In the genomic region with DNA sequence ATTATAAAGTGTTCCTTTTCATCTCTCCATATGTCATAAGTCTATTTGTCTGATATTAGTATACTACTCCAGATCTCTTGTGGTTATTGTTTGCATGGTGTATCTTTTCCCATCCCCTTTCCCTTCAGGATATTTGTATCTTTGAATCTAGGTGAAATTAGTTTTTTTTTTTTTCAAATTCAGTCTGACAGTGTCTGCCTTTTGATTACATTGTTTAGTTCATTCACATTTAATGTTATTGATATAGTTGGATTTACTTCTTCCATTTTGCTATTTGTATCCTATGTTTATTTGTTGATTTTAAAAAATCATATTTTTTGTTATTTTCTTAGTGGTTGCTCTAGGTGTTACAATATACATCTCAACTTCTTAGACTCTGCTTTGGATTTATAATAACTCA, we compare ENCODE assay signal across 35 cellular contexts.
"Had no signal": no experiment of that assay in that cellular context is flagged by ENCODE, and none has a peak within 500 bp of the region (broad histone marks: within the 10 kb centered on the region; RNA-seq: fewer than 3 reads in every experiment).

No MANE protein-coding gene starts in this region.

- H3K27ac Mint-ChIP-seq: activated CD4-positive, alpha-beta memory T cell treated with anti-CD3 and anti-CD28 coated beads for 36 hours; activated CD4-positive, alpha-beta T cell treated with anti-CD3 and anti-CD28 coated beads for 36 hours; activated CD4-positive, alpha-beta T cell treated with anti-CD3 and anti-CD28 coated beads, Interleukin-2, amount 10 ng/mL, durations not matched to agents 24 days and 14 days; activated CD8-positive, alpha-beta memory T cell treated with anti-CD3 and anti-CD28 coated beads, Interleukin-2, amount 10 ng/mL, durations not matched to agents 7 days and 5 days; activated CD8-positive, alpha-beta T cell treated with anti-CD3 and anti-CD28 coated beads, Interleukin-2, amount 10 ng/mL, durations not matched to agents 7 days and 5 days; activated naive CD8-positive, alpha-beta T cell; activated T-helper 17 cell treated with anti-CD3 and anti-CD28 coated beads, Interleukin-2, amount 50 U/mL, for 72 hours; dendritic cell treated with granulocyte-macrophage colony-stimulating factor and Interleukin-4, amounts not matched to agents 40 ng/mL and 50 ng/mL, for 4 days; endodermal cell; T-cell; T-helper 1 cell treated with Interleukin-12 subunit alpha and Interleukin-12 subunit beta and Interleukin-4 antibody, amounts not matched to agents 30 μg/mL and 1 μg/mL, for 36 hours; T-helper 2 cell treated with Interferon-gamma antibody and Interleukin-4, amounts not matched to agents 5 μg/mL and 100 μg/mL, for 36 hours had no signal

- H3K36me3 Mint-ChIP-seq: activated CD4-positive, alpha-beta memory T cell treated with anti-CD3 and anti-CD28 coated beads for 36 hours; activated CD8-positive, alpha-beta memory T cell treated with anti-CD3 and anti-CD28 coated beads, Interleukin-2, amount 10 ng/mL, durations not matched to agents 7 days and 5 days had no signal

- ATAC-seq: activated CD4-positive, alpha-beta T cell treated with anti-CD3 and anti-CD28 coated beads for 36 hours; activated CD8-positive, alpha-beta memory T cell treated with anti-CD3 and anti-CD28 coated beads, Interleukin-2, amount 10 ng/mL, durations not matched to agents 7 days and 5 days; activated CD8-positive, alpha-beta T cell treated with anti-CD3 and anti-CD28 coated beads, Interleukin-2, amount 10 ng/mL, durations not matched to agents 7 days and 5 days; activated T-helper 17 cell treated with anti-CD3 and anti-CD28 coated beads, Interleukin-2, amount 50 U/mL, for 72 hours; T-cell had no signal

- H3K4me3 Mint-ChIP-seq: activated CD4-positive, alpha-beta memory T cell treated with anti-CD3 and anti-CD28 coated beads for 36 hours; activated CD4-positive, alpha-beta T cell treated with anti-CD3 and anti-CD28 coated beads for 36 hours; activated CD4-positive, alpha-beta T cell treated with anti-CD3 and anti-CD28 coated beads, Interleukin-2, amount 10 ng/mL, durations not matched to agents 24 days and 14 days; activated CD8-positive, alpha-beta memory T cell treated with anti-CD3 and anti-CD28 coated beads, Interleukin-2, amount 10 ng/mL, durations not matched to agents 7 days and 5 days; activated CD8-positive, alpha-beta T cell treated with anti-CD3 and anti-CD28 coated beads, Interleukin-2, amount 10 ng/mL, durations not matched to agents 7 days and 5 days; activated naive CD8-positive, alpha-beta T cell; activated T-helper 17 cell treated with anti-CD3 and anti-CD28 coated beads, Interleukin-2, amount 50 U/mL, for 72 hours; central memory CD8-positive, alpha-beta T cell; dendritic cell treated with granulocyte-macrophage colony-stimulating factor and Interleukin-4, amounts not matched to agents 40 ng/mL and 50 ng/mL, for 4 days; endodermal cell; T-cell; T-helper 1 cell treated with Interleukin-12 subunit alpha and Interleukin-12 subunit beta and Interleukin-4 antibody, amounts not matched to agents 30 μg/mL and 1 μg/mL, for 36 hours; T-helper 2 cell treated with Interferon-gamma antibody and Interleukin-4, amounts not matched to agents 5 μg/mL and 100 μg/mL, for 36 hours had no signal

- H3K27me3 Mint-ChIP-seq: activated CD4-positive, alpha-beta memory T cell treated with anti-CD3 and anti-CD28 coated beads for 36 hours; activated CD4-positive, alpha-beta T cell treated with anti-CD3 and anti-CD28 coated beads for 36 hours; activated CD4-positive, alpha-beta T cell treated with anti-CD3 and anti-CD28 coated beads, Interleukin-2, amount 10 ng/mL, durations not matched to agents 24 days and 14 days; activated CD8-positive, alpha-beta memory T cell treated with anti-CD3 and anti-CD28 coated beads, Interleukin-2, amount 10 ng/mL, durations not matched to agents 7 days and 5 days; activated naive CD8-positive, alpha-beta T cell; activated T-helper 17 cell treated with anti-CD3 and anti-CD28 coated beads, Interleukin-2, amount 50 U/mL, for 72 hours; central memory CD8-positive, alpha-beta T cell; dendritic cell treated with granulocyte-macrophage colony-stimulating factor and Interleukin-4, amounts not matched to agents 40 ng/mL and 50 ng/mL, for 4 days; T-cell had no signal

- DNase-seq: activated CD4-positive, alpha-beta memory T cell treated with anti-CD3 and anti-CD28 coated beads for 36 hours; activated CD4-positive, alpha-beta T cell treated with anti-CD3 and anti-CD28 coated beads for 36 hours; activated CD4-positive, alpha-beta T cell treated with anti-CD3 and anti-CD28 coated beads, Interleukin-2, amount 10 ng/mL, durations not matched to agents 24 days and 14 days; activated CD4-positive, CD25-positive, alpha-beta regulatory T cell; activated CD4-positive, CD25-positive, alpha-beta regulatory T cell treated with anti-CD3 and anti-CD28 coated beads, Interleukin-2, amount 50 U/mL, for 72 hours; activated CD8-positive, alpha-beta memory T cell treated with anti-CD3 and anti-CD28 coated beads, Interleukin-2, amount 10 ng/mL, durations not matched to agents 7 days and 5 days; activated CD8-positive, alpha-beta memory T cell treated with anti-CD3 and anti-CD28 coated beads, Interleukin-2, amount 50 U/mL, for 4 hours; activated CD8-positive, alpha-beta T cell treated with anti-CD3 and anti-CD28 coated beads, Interleukin-2, amount 10 ng/mL, durations not matched to agents 7 days and 5 days; activated effector memory CD4-positive, alpha-beta T cell treated with Interleukin-2 at 50 U/mL for 16 hours; activated gamma-delta T cell treated with Interleukin-2 at 50 U/mL for 16 hours; activated naive CD4-positive, alpha-beta T cell treated with anti-CD3 and anti-CD28 coated beads, Interleukin-2, amount 50 U/mL, for 16 hours; activated naive CD4-positive, alpha-beta T cell treated with Interleukin-2 at 50 U/mL for 16 hours; activated T-cell treated with anti-CD3 and anti-CD28 coated beads, Interleukin-2, amount 50 U/mL, for 1 hour; amniotic stem cell; anterior cingulate cortex; brain microvascular endothelial cell; dorsolateral prefrontal cortex; effector memory CD4-positive, alpha-beta T cell; endodermal cell; esophagus squamous epithelium; foreskin melanocyte; head of caudate nucleus; T-cell; T1000 had no signal

- H3K27me3 ChIP-seq: brain microvascular endothelial cell, dorsolateral prefrontal cortex, esophagus squamous epithelium had no signal

- H3K27ac ChIP-seq: brain microvascular endothelial cell, coronary artery, dorsolateral prefrontal cortex, epithelial cell of prostate, esophagus squamous epithelium had no signal

- H3K9me3 ChIP-seq: esophagus squamous epithelium had no signal

- FAIRE-seq: astrocyte, bronchial epithelial cell, endothelial cell of umbilical vein had no signal

- H3K4me3 ChIP-seq: coronary artery, dorsolateral prefrontal cortex, esophagus squamous epithelium had no signal

- H3K36me3 ChIP-seq: brain microvascular endothelial cell, esophagus squamous epithelium had no signal

- H3K4me1 Mint-ChIP-seq: activated CD4-positive, alpha-beta T cell treated with anti-CD3 and anti-CD28 coated beads for 36 hours; activated CD4-positive, alpha-beta T cell treated with anti-CD3 and anti-CD28 coated beads, Interleukin-2, amount 10 ng/mL, durations not matched to agents 24 days and 14 days; activated CD8-positive, alpha-beta memory T cell treated with anti-CD3 and anti-CD28 coated beads, Interleukin-2, amount 10 ng/mL, durations not matched to agents 7 days and 5 days; activated T-helper 17 cell treated with anti-CD3 and anti-CD28 coated beads, Interleukin-2, amount 50 U/mL, for 72 hours; central memory CD8-positive, alpha-beta T cell; endodermal cell; T-cell had no signal

- H3K4me1 ChIP-seq: esophagus squamous epithelium had no signal
